Comparison of ENCODE assay signal across 15 cellular contexts in the genomic region with DNA sequence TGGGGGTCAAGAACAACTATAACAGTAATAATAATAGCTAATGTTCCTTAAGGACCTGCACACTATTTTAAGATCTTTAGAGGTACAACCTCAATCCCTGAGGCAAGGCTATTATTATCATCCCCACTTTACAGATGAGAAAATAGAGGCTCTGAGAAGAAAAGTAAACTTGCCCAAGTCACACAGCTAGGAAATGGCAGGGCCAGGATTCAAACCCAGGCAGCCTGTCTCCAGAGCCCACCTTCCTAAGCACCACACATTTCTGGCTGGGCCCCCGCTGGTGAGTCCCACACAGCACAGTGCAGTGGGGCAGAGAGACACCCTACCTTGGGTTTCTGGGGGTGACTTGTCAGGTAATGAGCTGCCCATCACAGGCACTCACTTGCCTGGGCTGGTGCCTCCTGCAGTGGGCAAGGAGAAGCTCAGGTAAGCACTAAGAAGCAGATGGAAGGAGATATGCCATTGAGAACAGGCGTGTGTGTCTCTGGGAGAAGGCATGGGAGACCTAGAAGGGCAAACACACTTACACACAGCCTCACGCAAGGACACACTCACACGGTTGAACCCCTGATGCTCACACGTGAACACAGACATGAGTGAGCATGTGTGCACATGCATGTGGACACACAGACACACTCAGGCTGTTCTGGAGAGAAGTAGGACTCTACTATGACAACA.
DNase-seq lines count a peak whose midpoint lies in the region; ATAC-seq, FAIRE-seq and TF ChIP-seq lines count a peak whose summit lies in the region.
"Had no signal": no experiment of that assay in that cellular context is flagged by ENCODE, and none has a peak within 500 bp of the region (broad histone marks: within the 10 kb centered on the region; RNA-seq: fewer than 3 reads in every experiment).

No MANE protein-coding gene starts in this region.

- peak overlapping the region; percentile 1 for H2BK120ac ChIP-seq in mesendoderm (ENCODE audit: low read depth, low read length)

- WGBS in mesendoderm (ENCODE audit: extremely low coverage, insufficient coverage, low lambda C conversion rate): no CpG with 5 or more reads among the region's 5 CpGs

- H3K36me3 ChIP-seq in right atrium auricular region: no peaks in the 10 kb centered on the region
- no peaks in the 10 kb centered on the region for H3K36me3 ChIP-seq in bronchial epithelial cell (ENCODE audit: control insufficient read depth, insufficient read depth, low read length)
- no peaks in the 10 kb centered on the region for H3K36me3 ChIP-seq in mesendoderm (ENCODE audit: control insufficient read depth, insufficient read depth, low read length)

- no peaks in the 10 kb centered on the region for H3K79me2 ChIP-seq in mesendoderm (ENCODE audit: control insufficient read depth, insufficient read depth, low read length)

- H3K18ac ChIP-seq in mesendoderm (ENCODE audit: low read length): no peak overlapping the region

- H2BK15ac ChIP-seq in mesendoderm (replicated peaks; ENCODE audit: low read depth): no peak overlapping the region

- no peak overlapping the region for H3K27ac ChIP-seq in right atrium auricular region
- H3K27ac ChIP-seq in mesendoderm (ENCODE audit: low read depth, low read length): no peak overlapping the region
- H3K27ac ChIP-seq: KMS-11 had no signal

- FAIRE-seq in bronchial epithelial cell (lab: Jason Lieb, UNC) (peak; percentile 98), urothelium cell line (lab: Jason Lieb, UNC) (peak; percentile 93)

- no peak overlapping the region for H4K5ac ChIP-seq in mesendoderm (ENCODE audit: low read length)

- intact Hi-C loops in Right ventricle myocardium superior (cut with DNase I): no loop called here

- TF ChIP-seq CTCF in right atrium auricular region (IDR thresholded peaks at IDR 0.05): no peak
- no peak for TF ChIP-seq CTCF in bronchial epithelial cell (IDR thresholded peaks at IDR 0.05; ENCODE audit: insufficient read depth, low read length, severe bottlenecking)

- no peak overlapping the region for H3K9ac ChIP-seq in mesendoderm (ENCODE audit: low read length)
- H3K9ac ChIP-seq: KMS-11 had no signal

- ATAC-seq in Right ventricle myocardium superior (ENCODE audit: poor library complexity) (no peak), HG03342 (IDR thresholded peaks at IDR 0.05; ENCODE audit: unreplicated experiment) (no peak)

- peak overlapping the region; percentile 51 for H3K56ac ChIP-seq in mesendoderm (ENCODE audit: low read length)

- H3K4me3 ChIP-seq in right atrium auricular region: no peak overlapping the region
- no peak overlapping the region for H3K4me3 ChIP-seq in bronchial epithelial cell (ENCODE audit: low read depth, low read length)
- H3K4me3 ChIP-seq in mesendoderm (ENCODE audit: low read length): no peak overlapping the region
- H3K4me3 ChIP-seq: smooth muscle cell had no signal

- no peak overlapping the region for H3K23ac ChIP-seq in mesendoderm (ENCODE audit: low read length)

- H3K4me2 ChIP-seq in mesendoderm (ENCODE audit: low read length): no peak overlapping the region
- H3K4me2 ChIP-seq: KMS-11 had no signal

- DNase-seq in Right ventricle myocardium superior: peak; percentile 6
- no peak for DNase-seq in right atrium auricular region (ENCODE audit: low spot score)
- DNase-seq in bronchial epithelial cell (ENCODE audit: low read depth): no peak
- DNase-seq in mesendoderm: peak; percentile 24
- DNase-seq in urothelium cell line (ENCODE audit: low spot score): no peak
- no peak for DNase-seq in stimulated activated CD4-positive, alpha-beta T cell treated with anti-CD3 and anti-CD28 coated beads, Interleukin-4, amount 100 ng/mL, for 4 hours
- DNase-seq in SKM-1 (lab: John Stamatoyannopoulos, UW; ENCODE audit: unreplicated experiment): no peak
- DNase-seq: activated gamma-delta T cell; DND-41; effector memory CD4-positive, alpha-beta T cell; NCI-H1694 treated with DMSO at 0.1 percent for 48 hours; SIG-M5 had no signal

- peak overlapping the region; percentile 81 for H2BK5ac ChIP-seq in mesendoderm (ENCODE audit: low read length)

- H3K27me3 ChIP-seq in right atrium auricular region (no peaks in the 10 kb centered on the region), bronchial epithelial cell (ENCODE audit: control insufficient read depth, insufficient read depth, low read length) (no peaks in the 10 kb centered on the region), mesendoderm (ENCODE audit: insufficient read depth, low read length, poor library complexity) (no peaks in the 10 kb centered on the region)

- H3K4ac ChIP-seq in mesendoderm (ENCODE audit: low read depth, low read length): peak overlapping the region; percentile 7

- no peaks in the 10 kb centered on the region for H3K79me1 ChIP-seq in mesendoderm (ENCODE audit: low read length)

- H2AK5ac ChIP-seq in mesendoderm (ENCODE audit: low read length): peak overlapping the region; percentile 19

- no peaks in the 10 kb centered on the region for H3K9me3 ChIP-seq in right atrium auricular region

- H3K4me1 ChIP-seq in right atrium auricular region: peaks cover 0 to 30% of the 10 kb centered on the region in 2 donors
- H3K4me1 ChIP-seq in mesendoderm (ENCODE audit: control insufficient read depth, low read depth, low read length): peaks cover 15% of the 10 kb centered on the region

- H4K8ac ChIP-seq in mesendoderm (ENCODE audit: low read depth, low read length): no peak overlapping the region

Comparison
In these comparisons a context has a peak if more than half of its experiments do, and no peak if none do; other contexts are left out.
1. DNase-seq: peak in Right ventricle myocardium superior (single experiment) and mesendoderm (single experiment); none in right atrium auricular region (single experiment), bronchial epithelial cell (single experiment), urothelium cell line (single experiment), stimulated activated CD4-positive, alpha-beta T cell treated with anti-CD3 and anti-CD28 coated beads, Interleukin-4, amount 100 ng/mL, for 4 hours (0 of 2) and SKM-1 (single experiment).